In the genomic region with DNA sequence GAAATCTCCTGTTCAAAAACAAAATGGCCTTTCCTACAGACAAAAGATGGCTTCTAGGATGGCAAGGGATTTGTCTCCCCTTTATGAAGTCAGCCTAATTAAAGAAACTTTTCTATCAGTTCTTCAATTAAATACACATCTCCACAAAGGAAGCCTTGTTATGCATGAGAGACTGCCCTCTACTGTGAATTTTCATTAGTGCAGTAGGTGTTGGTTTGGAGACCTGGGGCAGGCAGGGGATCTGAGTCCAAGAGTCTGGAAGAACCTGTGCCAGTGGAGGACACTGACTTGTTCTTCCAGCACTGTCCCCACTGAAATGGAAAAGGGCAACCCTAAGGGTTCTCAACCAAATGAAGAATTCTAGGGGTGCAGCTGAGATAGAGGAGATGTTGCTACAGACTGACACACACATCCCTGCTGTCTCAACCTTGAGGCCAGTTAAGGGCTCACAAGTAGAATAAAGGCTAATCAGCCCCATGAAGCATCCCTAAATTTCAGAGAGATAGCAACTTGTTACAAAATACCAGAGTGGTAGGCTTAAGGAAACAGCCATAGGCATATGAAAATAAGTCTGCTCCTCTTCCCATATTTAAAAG, we compare ENCODE assay signal across 9 cellular contexts.
A peak's percentile ranks its signal among the peaks of the same experiment; 100 is the strongest.
DNase-seq lines count a peak whose midpoint lies in the region; ATAC-seq and FAIRE-seq lines count a peak whose summit lies in the region.
"Had no signal": no experiment of that assay in that cellular context is flagged by ENCODE, and none has a peak within 500 bp of the region (broad histone marks: within the 10 kb centered on the region; RNA-seq: fewer than 3 reads in every experiment).

No MANE protein-coding gene starts in this region.

- peak; percentile 75 for FAIRE-seq in endometrium (lab: Jason Lieb, UNC)

- H3K4me1 ChIP-seq in NT2/D1 (ENCODE audit: insufficient read depth, insufficient read length) = peaks cover 3% of the 10 kb centered on the region
- peaks cover 3% of the 10 kb centered on the region for H3K4me1 ChIP-seq in mesendoderm (ENCODE audit: control insufficient read depth, low read depth, low read length)

- H3K4ac ChIP-seq in mesendoderm (ENCODE audit: low read depth, low read length) = no peak overlapping the region

- H4K5ac ChIP-seq in mesendoderm (ENCODE audit: low read length) = no peak overlapping the region

- no peaks in the 10 kb centered on the region for H3K79me2 ChIP-seq in mesendoderm (ENCODE audit: control insufficient read depth, insufficient read depth, low read length)

- H3K9me3 ChIP-seq in NT2/D1 (ENCODE audit: insufficient read depth, low read length) = no peaks in the 10 kb centered on the region

- no peak overlapping the region for H2BK5ac ChIP-seq in mesendoderm (ENCODE audit: low read length)

- H3K4me2 ChIP-seq in mesendoderm (ENCODE audit: low read length) = no peak overlapping the region

- H3K36me3 ChIP-seq in NT2/D1 (ENCODE audit: insufficient read depth, insufficient read length, low read length) = no peaks in the 10 kb centered on the region
- no peaks in the 10 kb centered on the region for H3K36me3 ChIP-seq in mesendoderm (ENCODE audit: control insufficient read depth, insufficient read depth, low read length)

- H3K27me3 ChIP-seq in NT2/D1 (ENCODE audit: insufficient read depth, insufficient read length) = no peaks in the 10 kb centered on the region
- H3K27me3 ChIP-seq in mesendoderm (ENCODE audit: insufficient read depth, low read length, poor library complexity) = no peaks in the 10 kb centered on the region

- no peak overlapping the region for H3K27ac ChIP-seq in mesendoderm (ENCODE audit: low read depth, low read length)

- peak; percentile 87 for DNase-seq in SIG-M5 treated with dmso at 0.1 percent for 504 hours (lab: John Stamatoyannopoulos, UW; ENCODE audit: unreplicated experiment)
- no peak for DNase-seq in SIG-M5 (lab: John Stamatoyannopoulos, UW)
- DNase-seq in NT2/D1 (ENCODE audit: low read depth, low spot score) = peak; percentile 55
- peak; percentile 78 for DNase-seq in mesendoderm
- no peak for DNase-seq in cerebellar nuclear complex (lab: John Stamatoyannopoulos, UW)
- DNase-seq: stimulated activated naive B cell treated with anti-CD40 and anti-IgM and Interleukin-4, amounts not matched to agents 10 μg/mL and 1 μg/mL and 100 μg/mL, for 72 hours had no signal

- H2BK15ac ChIP-seq in mesendoderm (replicated peaks; ENCODE audit: low read depth) = no peak overlapping the region

- H3K18ac ChIP-seq in mesendoderm (ENCODE audit: low read length) = no peak overlapping the region

- no peak overlapping the region for H3K23ac ChIP-seq in mesendoderm (ENCODE audit: low read length)

- no peak overlapping the region for H3K4me3 ChIP-seq in NT2/D1 (ENCODE audit: insufficient read length, low read depth)
- no peak overlapping the region for H3K4me3 ChIP-seq in mesendoderm (ENCODE audit: low read length)

- peak overlapping the region; percentile 45 for H2BK120ac ChIP-seq in mesendoderm (ENCODE audit: low read depth, low read length)

- no peak overlapping the region for H3K56ac ChIP-seq in mesendoderm (ENCODE audit: low read length)

- ATAC-seq in HG02870 (IDR thresholded peaks at IDR 0.05; ENCODE audit: unreplicated experiment) = peak; percentile 65
- ATAC-seq in GM21515 (IDR thresholded peaks at IDR 0.05; ENCODE audit: unreplicated experiment) = no peak

- no peak overlapping the region for H3K9ac ChIP-seq in NT2/D1 (ENCODE audit: insufficient read length, low read depth)
- H3K9ac ChIP-seq in mesendoderm (ENCODE audit: low read length) = no peak overlapping the region

- no peaks in the 10 kb centered on the region for H3K79me1 ChIP-seq in mesendoderm (ENCODE audit: low read length)

- H2AK5ac ChIP-seq in mesendoderm (ENCODE audit: low read length) = no peak overlapping the region

- H4K8ac ChIP-seq in mesendoderm (ENCODE audit: low read depth, low read length) = no peak overlapping the region

Comparison
In these comparisons a context has a peak if more than half of its experiments do, and no peak if none do; other contexts are left out.
1. DNase-seq: peak in SIG-M5 treated with dmso at 0.1 percent for 504 hours (single experiment), NT2/D1 (single experiment) and mesendoderm (single experiment); none in SIG-M5 (single experiment) and cerebellar nuclear complex (0 of 2).